ENCODE assay signal across 9 cellular contexts in genomic region chr6:127514396-127515227, GRCh38. TPM values are rescaled to one million over a fixed set of nuclear protein-coding genes. Genes with fewer than 3 reads are reported as not detected.
DNase-seq lines count a peak whose midpoint lies in the region; ATAC-seq and TF ChIP-seq lines count a peak whose summit lies in the region.
"Had no signal": no experiment of that assay in that cellular context is flagged by ENCODE, and none has a peak within 500 bp of the region (broad histone marks: within the 10 kb centered on the region; RNA-seq: fewer than 3 reads in every experiment).

No MANE protein-coding gene starts in this region.

- H3K4me3 ChIP-seq in esophagus (ENCODE audit: low read depth in 1 of 2, low read length in 2 of 2) (peak overlapping the region; percentile 36 to 57), suprapubic skin (peak overlapping the region; percentile 67)

- CTCF ChIA-PET in activated CD8-positive, alpha-beta memory T cell treated with anti-CD3 and anti-CD28 coated beads, Interleukin-2, amount 10 ng/mL, durations not matched to agents 7 days and 5 days (lab: Charles Lee), result interaction anchor here (1.0 to 9.9 kb wide), 9 partner anchors 7 to 241 kb away, joined by 3 to 257 read pairs (median 16); no protein-coding TSS in a partner anchor

- H3K4me3 Mint-ChIP-seq in activated CD8-positive, alpha-beta memory T cell treated with anti-CD3 and anti-CD28 coated beads, Interleukin-2, amount 10 ng/mL, durations not matched to agents 7 days and 5 days, result peak overlapping the region; percentile 90
- H3K4me3 Mint-ChIP-seq in naive B cell, result peak overlapping the region; percentile 84 to 95 (median 89)

- H3K27ac Mint-ChIP-seq in activated CD8-positive, alpha-beta memory T cell treated with anti-CD3 and anti-CD28 coated beads, Interleukin-2, amount 10 ng/mL, durations not matched to agents 7 days and 5 days, result peak overlapping the region; percentile 72
- H3K27ac Mint-ChIP-seq in naive B cell, result peak overlapping the region in 2 of 6 donors; percentile 27 to 91

- ATAC-seq in activated CD8-positive, alpha-beta memory T cell treated with anti-CD3 and anti-CD28 coated beads, Interleukin-2, amount 10 ng/mL, durations not matched to agents 7 days and 5 days, result peak; percentile 11
- no peak for ATAC-seq in naive B cell (ENCODE audit: low read depth in 2 of 2)
- no peak for ATAC-seq in GM18907 (IDR thresholded peaks at IDR 0.05; ENCODE audit: unreplicated experiment)

- H3K36me3 Mint-ChIP-seq in activated CD8-positive, alpha-beta memory T cell treated with anti-CD3 and anti-CD28 coated beads, Interleukin-2, amount 10 ng/mL, durations not matched to agents 7 days and 5 days, result peaks cover 35% of the 10 kb centered on the region
- no peaks in the 10 kb centered on the region for H3K36me3 Mint-ChIP-seq in naive B cell

- H3K27ac ChIP-seq in esophagus (ENCODE audit: low read depth in 2 of 2, low read length in 1 of 2) (peak overlapping the region in 1 of 2 donors; percentile 30), suprapubic skin (no peak overlapping the region)
- H3K27ac ChIP-seq: C4-2B had no signal

- DNase-seq in NCI-H1417 (lab: John Stamatoyannopoulos, UW), result peak; percentile 52 to 91 (median 71)
- no peak for DNase-seq in NCI-H1417 treated with DMSO at 0.1 percent for 48 hours (lab: John Stamatoyannopoulos, UW)
- peak; percentile 73 for DNase-seq in activated CD8-positive, alpha-beta memory T cell treated with anti-CD3 and anti-CD28 coated beads, Interleukin-2, amount 10 ng/mL, durations not matched to agents 7 days and 5 days
- DNase-seq in naive B cell, result peak; percentile 3
- peak in 1 of 2 donors; percentile 62 for DNase-seq in suprapubic skin (ENCODE audit: low spot score in 2 of 2)
- DNase-seq in SKM-1 treated with dmso at 0.1 percent for 144 hours (lab: John Stamatoyannopoulos, UW; ENCODE audit: unreplicated experiment), result no peak

- H3K27me3 Mint-ChIP-seq in activated CD8-positive, alpha-beta memory T cell treated with anti-CD3 and anti-CD28 coated beads, Interleukin-2, amount 10 ng/mL, durations not matched to agents 7 days and 5 days, result peaks cover 11% of the 10 kb centered on the region
- H3K27me3 Mint-ChIP-seq in naive B cell, result peaks cover 38 to 57% (median 41%) of the 10 kb centered on the region in 3 donors

- H3K27me3 ChIP-seq in esophagus (ENCODE audit: control insufficient read depth in 1 of 2, insufficient read depth in 2 of 2, low read length in 2 of 2), result peaks cover 5 to 13% of the 10 kb centered on the region in 2 donors
- H3K27me3 ChIP-seq in suprapubic skin, result peaks cover 52% of the 10 kb centered on the region

- no peak for TF ChIP-seq CTCF in suprapubic skin (IDR thresholded peaks at IDR 0.05)

- no peaks in the 10 kb centered on the region for H3K9me3 Mint-ChIP-seq in activated CD8-positive, alpha-beta memory T cell treated with anti-CD3 and anti-CD28 coated beads, Interleukin-2, amount 10 ng/mL, durations not matched to agents 7 days and 5 days (ENCODE audit: low read depth)
- H3K9me3 Mint-ChIP-seq in naive B cell, result peaks cover 0 to 8% (median 2%) of the 10 kb centered on the region in 7 donors

- TF ChIP-seq EP300 in suprapubic skin (IDR thresholded peaks at IDR 0.05), result no peak

- TF ChIP-seq POLR2A in suprapubic skin (IDR thresholded peaks at IDR 0.05), result no peak

- H3K9me3 ChIP-seq in esophagus (ENCODE audit: control insufficient read depth in 2 of 2, insufficient read depth in 1 of 2, low read depth in 1 of 2, low read length in 1 of 2) (no peaks in the 10 kb centered on the region), suprapubic skin (no peaks in the 10 kb centered on the region)

- peaks cover 43% of the 10 kb centered on the region for H3K4me1 Mint-ChIP-seq in activated CD8-positive, alpha-beta memory T cell treated with anti-CD3 and anti-CD28 coated beads, Interleukin-2, amount 10 ng/mL, durations not matched to agents 7 days and 5 days
- H3K4me1 Mint-ChIP-seq in naive B cell, result peaks cover 22 to 32% (median 30%) of the 10 kb centered on the region in 3 donors

- peaks cover 17 to 19% of the 10 kb centered on the region in 2 donors for H3K4me1 ChIP-seq in esophagus (ENCODE audit: control insufficient read depth in 2 of 2, insufficient read depth in 2 of 2, low read length in 1 of 2)
- H3K4me1 ChIP-seq in suprapubic skin, result peaks cover 43% of the 10 kb centered on the region

- WGBS in esophagus, 2 donors, result 6 to 10% methylated on average over 40 of the region's 40 CpGs
- 13% methylated on average over 30 of the region's 40 CpGs for WGBS in suprapubic skin

- H3K36me3 ChIP-seq in esophagus (ENCODE audit: control insufficient read depth in 2 of 2, insufficient read depth in 2 of 2, low read length in 1 of 2), result no peaks in the 10 kb centered on the region
- no peaks in the 10 kb centered on the region for H3K36me3 ChIP-seq in suprapubic skin

RNA-seq across cellular contexts. Expression of gene KIAA0408, which starts 55.4 kb away (rescaled TPM):
- 10 to 100 TPM in 1 of 2 experiments, 1 to 10 TPM in 1; 9.9 to 25.6 TPM for total RNA-seq in activated CD8-positive, alpha-beta memory T cell treated with anti-CD3 and anti-CD28 coated beads, Interleukin-2, amount 10 ng/mL, durations not matched to agents 7 days and 5 days
- 1 to 10 TPM; 1.3 to 2.1 TPM for polyA plus RNA-seq in esophagus
- polyA plus RNA-seq in naive B cell (ENCODE audit: low read depth in 6 of 6), result not detected
- total RNA-seq in suprapubic skin, result 1 to 10 TPM in 3 of 4 donors, not detected in 1; 1.4 to 2.7 (median 1.7) TPM

Comparison
In these comparisons a context has a peak if more than half of its experiments do, and no peak if none do; other contexts are left out.
1. DNase-seq: peak in NCI-H1417 (3 of 3), activated CD8-positive, alpha-beta memory T cell treated with anti-CD3 and anti-CD28 coated beads, Interleukin-2, amount 10 ng/mL, durations not matched to agents 7 days and 5 days (single experiment) and naive B cell (single experiment); none in NCI-H1417 treated with DMSO at 0.1 percent for 48 hours (single experiment) and SKM-1 treated with dmso at 0.1 percent for 144 hours (single experiment).